ENCODE assay signal across 14 cellular contexts in the genomic region with DNA sequence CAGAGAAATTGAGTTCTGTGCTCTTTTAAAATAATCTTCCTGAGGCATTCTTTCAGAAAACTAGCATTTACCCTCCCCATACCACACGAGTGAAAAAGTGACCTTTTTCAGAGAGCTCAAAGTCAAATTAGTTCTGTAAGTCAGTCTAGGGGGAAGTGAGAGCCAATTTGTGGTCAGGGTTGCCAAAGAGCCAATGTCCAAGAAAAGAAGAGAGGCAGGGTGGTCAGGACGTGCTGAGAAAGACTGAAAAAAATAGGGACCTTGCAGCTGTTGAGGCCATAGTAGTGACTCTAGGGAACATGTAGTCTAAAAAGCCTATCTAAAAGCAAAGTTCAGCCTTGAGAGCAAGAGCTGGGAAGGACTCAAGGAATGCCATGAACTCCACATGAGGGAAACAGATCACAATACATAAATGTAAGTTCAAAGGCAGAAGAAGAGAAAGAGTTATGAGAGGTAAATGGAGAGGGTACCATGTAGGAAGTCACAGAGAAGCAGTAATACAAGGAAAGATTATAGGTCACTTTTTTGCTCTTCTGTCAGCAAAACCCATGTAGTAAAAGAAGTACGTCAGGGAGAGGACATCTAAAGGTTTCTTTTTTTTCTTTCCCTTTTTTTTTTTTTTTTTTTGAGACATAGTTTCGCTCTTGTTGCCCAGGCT.
DNase-seq lines count a peak whose midpoint lies in the region; ATAC-seq, FAIRE-seq and TF ChIP-seq lines count a peak whose summit lies in the region.
"Had no signal": no experiment of that assay in that cellular context is flagged by ENCODE, and none has a peak within 500 bp of the region (broad histone marks: within the 10 kb centered on the region; RNA-seq: fewer than 3 reads in every experiment).

No MANE protein-coding gene starts in this region.

- H3K4me1 Mint-ChIP-seq in activated T-cell treated with anti-CD3 and anti-CD28 coated beads, Interleukin-2, amount 50 U/mL, for 4 hours (ENCODE audit: low read depth) = no peaks in the 10 kb centered on the region
- no peaks in the 10 kb centered on the region for H3K4me1 Mint-ChIP-seq in activated naive CD4-positive, alpha-beta T cell treated with anti-CD3 and anti-CD28 coated beads for 36 hours (ENCODE audit: low read depth)
- H3K4me1 Mint-ChIP-seq: naive B cell had no signal

- no peak for FAIRE-seq in GM12891 (lab: Jason Lieb, UNC)
- FAIRE-seq: G401.6 had no signal

- CTCF ChIA-PET in activated naive CD4-positive, alpha-beta T cell treated with anti-CD3 and anti-CD28 coated beads for 36 hours (lab: Charles Lee) = no interaction called here

- intact Hi-C loops in activated naive CD4-positive, alpha-beta T cell treated with anti-CD3 and anti-CD28 coated beads for 36 hours (cut with micrococcal nuclease) = no loop called here

- peaks cover 23% of the 10 kb centered on the region for H3K9me3 Mint-ChIP-seq in activated T-cell treated with anti-CD3 and anti-CD28 coated beads, Interleukin-2, amount 50 U/mL, for 4 hours
- peaks cover 15% of the 10 kb centered on the region for H3K9me3 Mint-ChIP-seq in activated naive CD4-positive, alpha-beta T cell treated with anti-CD3 and anti-CD28 coated beads for 36 hours

- no peaks in the 10 kb centered on the region for H3K36me3 Mint-ChIP-seq in activated T-cell treated with anti-CD3 and anti-CD28 coated beads, Interleukin-2, amount 50 U/mL, for 4 hours (ENCODE audit: insufficient read depth)
- H3K36me3 Mint-ChIP-seq in activated naive CD4-positive, alpha-beta T cell treated with anti-CD3 and anti-CD28 coated beads for 36 hours (ENCODE audit: low read depth) = no peaks in the 10 kb centered on the region
- H3K36me3 Mint-ChIP-seq: naive B cell had no signal

- H3K27ac Mint-ChIP-seq in activated naive CD4-positive, alpha-beta T cell treated with anti-CD3 and anti-CD28 coated beads for 36 hours = no peak overlapping the region
- H3K27ac Mint-ChIP-seq: activated CD8-positive, alpha-beta T cell treated with anti-CD3 and anti-CD28 coated beads, Interleukin-2, amount 10 ng/mL, durations not matched to agents 7 days and 5 days; naive B cell had no signal

- no peaks in the 10 kb centered on the region for H3K27me3 Mint-ChIP-seq in activated T-cell treated with anti-CD3 and anti-CD28 coated beads, Interleukin-2, amount 50 U/mL, for 4 hours (ENCODE audit: low read depth)
- no peaks in the 10 kb centered on the region for H3K27me3 Mint-ChIP-seq in activated naive CD4-positive, alpha-beta T cell treated with anti-CD3 and anti-CD28 coated beads for 36 hours (ENCODE audit: low read depth)

- DNase-seq in GM12891 (ENCODE audit: insufficient read length, low spot score) = peak; percentile 5
- DNase-seq in activated T-cell treated with anti-CD3 and anti-CD28 coated beads, Interleukin-2, amount 50 U/mL, for 4 hours = no peak
- no peak for DNase-seq in activated naive CD4-positive, alpha-beta T cell treated with anti-CD3 and anti-CD28 coated beads for 36 hours
- DNase-seq in UCSD-AML1 (lab: John Stamatoyannopoulos, UW; ENCODE audit: unreplicated experiment) = no peak
- DNase-seq in epidermal melanocyte (ENCODE audit: insufficient read length, low spot score) = no peak
- DNase-seq: activated CD8-positive, alpha-beta T cell treated with anti-CD3 and anti-CD28 coated beads, Interleukin-2, amount 10 ng/mL, durations not matched to agents 7 days and 5 days; aorta; naive B cell; NCI-H2081 treated with DMSO at 0.1 percent for 48 hours; SHP77 had no signal

- ATAC-seq in GM19455 (IDR thresholded peaks at IDR 0.05; ENCODE audit: unreplicated experiment) (peak; percentile 91), HG02885 (IDR thresholded peaks at IDR 0.05; ENCODE audit: poor library complexity, unreplicated experiment) (peak; percentile 95), HG03575 (IDR thresholded peaks at IDR 0.05; ENCODE audit: extremely low read depth, insufficient number of reproducible peaks, low FRiP score, unreplicated experiment) (peak; percentile 87)
- ATAC-seq in activated T-cell treated with anti-CD3 and anti-CD28 coated beads, Interleukin-2, amount 50 U/mL, for 4 hours = no peak
- ATAC-seq: activated CD8-positive, alpha-beta T cell treated with anti-CD3 and anti-CD28 coated beads, Interleukin-2, amount 10 ng/mL, durations not matched to agents 7 days and 5 days had no signal

- no peak overlapping the region for H3K4me3 Mint-ChIP-seq in activated T-cell treated with anti-CD3 and anti-CD28 coated beads, Interleukin-2, amount 50 U/mL, for 4 hours
- H3K4me3 Mint-ChIP-seq in activated naive CD4-positive, alpha-beta T cell treated with anti-CD3 and anti-CD28 coated beads for 36 hours = no peak overlapping the region
- H3K4me3 Mint-ChIP-seq: activated CD8-positive, alpha-beta T cell treated with anti-CD3 and anti-CD28 coated beads, Interleukin-2, amount 10 ng/mL, durations not matched to agents 7 days and 5 days; naive B cell had no signal

- no peak for TF ChIP-seq POLR2A in GM12891 (IDR thresholded peaks at IDR 0.05; ENCODE audit: low read depth, low read length)

TF ChIP-seq in GM12891, 5 proteins besides CTCF, POLR2A, EP300 and RAD21:
- TF ChIP-seq TAF1 (IDR thresholded peaks at IDR 0.05; ENCODE audit: low read depth, low read length) (no peak), SPI1 (IDR thresholded peaks at IDR 0.05; ENCODE audit: low read depth, low read length) (peak; percentile 83)

Comparison
In these comparisons a context has a peak if more than half of its experiments do, and no peak if none do; other contexts are left out.
1. ATAC-seq: peak in GM19455 (single experiment), HG02885 (single experiment) and HG03575 (single experiment); none in activated T-cell treated with anti-CD3 and anti-CD28 coated beads, Interleukin-2, amount 50 U/mL, for 4 hours (0 of 2).